Comparison of ENCODE assay signal across 20 cellular contexts in the genomic region with DNA sequence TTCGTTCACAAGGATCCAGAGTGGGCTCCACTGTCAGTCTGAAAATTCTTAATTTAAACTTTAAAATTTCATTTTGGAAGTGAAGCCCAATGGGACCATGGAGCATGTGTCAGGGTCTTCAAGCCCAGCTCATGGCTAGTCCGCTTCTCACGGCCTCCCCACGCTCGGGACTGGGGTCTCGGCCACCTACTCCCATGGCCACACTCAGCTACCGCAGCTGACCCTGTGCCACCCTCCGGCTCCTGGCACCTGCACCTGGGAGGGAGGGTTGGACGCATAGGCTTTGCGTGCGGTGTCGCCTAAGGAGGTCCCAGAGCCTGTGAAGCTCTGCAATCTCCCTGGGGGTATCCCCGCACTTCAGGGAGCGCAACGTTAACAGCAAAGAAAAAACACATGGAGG.
DNase-seq lines count a peak whose midpoint lies in the region; ATAC-seq and TF ChIP-seq lines count a peak whose summit lies in the region.
"Had no signal": no experiment of that assay in that cellular context is flagged by ENCODE, and none has a peak within 500 bp of the region (broad histone marks: within the 10 kb centered on the region; RNA-seq: fewer than 3 reads in every experiment).

No MANE protein-coding gene starts in this region.

- H3K79me2 ChIP-seq in PC-3 (ENCODE audit: low read length), result no peaks in the 10 kb centered on the region

- peak overlapping the region; percentile 71 for H3K18ac ChIP-seq in neuronal stem cell (ENCODE audit: low read length)

- peak overlapping the region; percentile 82 for H3K14ac ChIP-seq in neuronal stem cell (ENCODE audit: low read length)

- H2AFZ ChIP-seq in neuronal stem cell (ENCODE audit: low read length) (no peak overlapping the region), PC-3 (ENCODE audit: low read length) (no peak overlapping the region)
- H2AFZ ChIP-seq: GM23248 had no signal

- no peak for TF ChIP-seq EP300 in gastroesophageal sphincter (IDR thresholded peaks at IDR 0.05)

- H2BK12ac ChIP-seq in neuronal stem cell (ENCODE audit: low read length), result peak overlapping the region; percentile 41

- H2AK5ac ChIP-seq in neuronal stem cell (ENCODE audit: low read depth, low read length), result no peak overlapping the region

- H3K27me3 ChIP-seq in gastroesophageal sphincter (no peaks in the 10 kb centered on the region), neuronal stem cell (ENCODE audit: control insufficient read depth in 3 of 3, insufficient read depth in 3 of 3, low read depth in 1 of 3, low read length in 3 of 3) (no peaks in the 10 kb centered on the region), PC-3 (ENCODE audit: low read length) (peaks cover 34% of the 10 kb centered on the region)
- H3K27me3 ChIP-seq: BLaER1 had no signal

- no peak overlapping the region for H3K27ac ChIP-seq in gastroesophageal sphincter
- H3K27ac ChIP-seq in neuronal stem cell (replicated peaks; ENCODE audit: low read length), result no peak overlapping the region
- no peak overlapping the region for H3K27ac ChIP-seq in PC-3 (ENCODE audit: low read length)
- H3K27ac ChIP-seq: 22Rv1, BLaER1, C4-2B, GM23248 had no signal

- H3K4ac ChIP-seq in neuronal stem cell (ENCODE audit: low read length), result no peak overlapping the region

- H3K4me1 ChIP-seq in gastroesophageal sphincter, result no peaks in the 10 kb centered on the region
- H3K4me1 ChIP-seq in neuronal stem cell (ENCODE audit: control insufficient read depth in 2 of 2, insufficient read depth in 1 of 2, low read depth in 1 of 2, low read length in 2 of 2), result no peaks in the 10 kb centered on the region
- no peaks in the 10 kb centered on the region for H3K4me1 ChIP-seq in PC-3 (ENCODE audit: insufficient read depth, low read length)
- H3K4me1 ChIP-seq: BLaER1, Caco-2 had no signal

- no peaks in the 10 kb centered on the region for H3F3A ChIP-seq in PC-3 (ENCODE audit: low read length, unreplicated experiment)

- H4K8ac ChIP-seq in neuronal stem cell (ENCODE audit: low read depth, low read length), result no peak overlapping the region

- H3K4me3 ChIP-seq in gastroesophageal sphincter (no peak overlapping the region), neuronal stem cell (ENCODE audit: low read length in 2 of 2) (no peak overlapping the region), PC-3 (ENCODE audit: low read length) (no peak overlapping the region)
- H3K4me3 ChIP-seq: BLaER1, GM12878, GM23248 had no signal

- no peak overlapping the region for H4K91ac ChIP-seq in neuronal stem cell (ENCODE audit: low read depth, low read length, poor library complexity)

- DNase-seq in left ventricle myocardium superior, result peak; percentile 22
- DNase-seq in cardiac septum (ENCODE audit: low spot score), result no peak
- no peak for DNase-seq in neuronal stem cell (ENCODE audit: low spot score)
- DNase-seq in DMS153 (lab: John Stamatoyannopoulos, UW), result no peak
- DNase-seq in PC-3, result no peak
- DNase-seq: Caco-2; CD4-positive, CD25-positive, alpha-beta regulatory T cell; CD8-positive, alpha-beta T cell; DMS79; EL; GDM1; GM23248; H9 had no signal

- ATAC-seq in left ventricle myocardium superior, result no peak
- peak; percentile 34 for ATAC-seq in gastroesophageal sphincter
- no peak for ATAC-seq in HG03571 (IDR thresholded peaks at IDR 0.05; ENCODE audit: unreplicated experiment)
- no peak for ATAC-seq in PC-3
- ATAC-seq: CD8-positive, alpha-beta T cell; GM12878; HCT116 had no signal

- H3K9me2 ChIP-seq in PC-3 (replicated peaks; ENCODE audit: low read length), result no peaks in the 10 kb centered on the region

- no peak overlapping the region for H3K9ac ChIP-seq in neuronal stem cell (ENCODE audit: low read depth, low read length, poor library complexity)
- H3K9ac ChIP-seq in PC-3 (ENCODE audit: low read length), result no peak overlapping the region
- H3K9ac ChIP-seq: BLaER1, GM23248 had no signal

- POLR2A ChIA-PET in PC-3 (lab: Charles Lee; ENCODE audit: unreplicated experiment), result no interaction called here

- TF ChIP-seq POLR2A in gastroesophageal sphincter (IDR thresholded peaks at IDR 0.05), result no peak

- intact Hi-C loops in left ventricle myocardium superior (cut with micrococcal nuclease), result no loop called here
- intact Hi-C loops in cardiac septum (cut with DNase I), result no loop called here
- intact Hi-C loops in PC-3 (cut with micrococcal nuclease), result no loop called here

- peak overlapping the region; percentile 89 for H3K23ac ChIP-seq in neuronal stem cell (ENCODE audit: low read depth, low read length, poor library complexity)

- no peak overlapping the region for H2BK120ac ChIP-seq in neuronal stem cell (ENCODE audit: low read depth, low read length)

- no TSS peak for BruUV-seq in PC-3 (replicated peaks; lab: Mats Ljungman, UMichigan)

- H2BK5ac ChIP-seq in neuronal stem cell (ENCODE audit: low read length), result peak overlapping the region; percentile 82

- WGBS in gastroesophageal sphincter (ENCODE audit: low coverage in 1 of 2), 2 donors, result 89 to 95% methylated on average over 3 to 10 of the region's 15 CpGs
- no CpG with 5 or more reads among the region's 15 CpGs for whole genome bisulfite sequencing in neuronal stem cell (ENCODE audit: extremely low coverage in 2 of 2, insufficient read length in 2 of 2, insufficient replicate concordance in 1 of 2), 2 donors

- no peaks in the 10 kb centered on the region for H4K20me1 ChIP-seq in PC-3 (ENCODE audit: low read length)
- H4K20me1 ChIP-seq: BLaER1 had no signal

- CTCF ChIA-PET in PC-3 (lab: Charles Lee), result no interaction called here

- TF ChIP-seq CTCF in gastroesophageal sphincter (IDR thresholded peaks at IDR 0.05) (no peak), PC-3 (conservative IDR thresholded peaks at IDR 0.05; ENCODE audit: low read depth, low read length) (no peak)

- H3K36me3 ChIP-seq in gastroesophageal sphincter (no peaks in the 10 kb centered on the region), neuronal stem cell (replicated peaks in 1 of 2; ENCODE audit: control insufficient read depth in 2 of 2, insufficient read depth in 2 of 2, low read length in 2 of 2) (no peaks in the 10 kb centered on the region), PC-3 (ENCODE audit: low read depth, low read length) (no peaks in the 10 kb centered on the region)
- H3K36me3 ChIP-seq: BLaER1 had no signal

- H3K4me2 ChIP-seq in neuronal stem cell (ENCODE audit: insufficient read depth, low read length, poor library complexity, severe bottlenecking), result no peak overlapping the region
- H3K4me2 ChIP-seq in PC-3 (ENCODE audit: low read length), result no peak overlapping the region
- H3K4me2 ChIP-seq: BLaER1 had no signal

- no peaks in the 10 kb centered on the region for H3K79me1 ChIP-seq in neuronal stem cell (ENCODE audit: low read depth, low read length)

- no peak overlapping the region for H2BK15ac ChIP-seq in neuronal stem cell (ENCODE audit: low read length)

- no peaks in the 10 kb centered on the region for H3K9me3 ChIP-seq in gastroesophageal sphincter
- H3K9me3 ChIP-seq in neuronal stem cell (replicated peaks in 1 of 2; ENCODE audit: control insufficient read depth in 2 of 2, insufficient read depth in 1 of 2, low read depth in 1 of 2, low read length in 2 of 2), result no peaks in the 10 kb centered on the region
- H3K9me3 ChIP-seq in PC-3 (ENCODE audit: low read length), result no peaks in the 10 kb centered on the region
- H3K9me3 ChIP-seq: BLaER1, Caco-2 had no signal
